In genomic region chr2:126890136-126890961, GRCh38 we compare ENCODE assay signal across 25 cellular contexts. TPM values are rescaled to one million over a fixed set of nuclear protein-coding genes. Genes with fewer than 3 reads are reported as not detected.
DNase-seq lines count a peak whose midpoint lies in the region; TF ChIP-seq lines count a peak whose summit lies in the region.
"Had no signal": no experiment of that assay in that cellular context is flagged by ENCODE, and none has a peak within 500 bp of the region (broad histone marks: within the 10 kb centered on the region; RNA-seq: fewer than 3 reads in every experiment).

No MANE protein-coding gene starts in this region.

- TF ChIP-seq CTCF in coronary artery (IDR thresholded peaks at IDR 0.05) (no peak), PC-9 (conservative IDR thresholded peaks at IDR 0.05) (no peak)

- POLR2A ChIA-PET in PC-9 (lab: Charles Lee; ENCODE audit: unreplicated experiment), result no interaction called here

- H3K9me2 ChIP-seq in PC-9 (ENCODE audit: insufficient read depth), result no peaks in the 10 kb centered on the region

- intact Hi-C loops in PC-9 (cut with micrococcal nuclease; ENCODE audit: unreplicated experiment), result no loop called here

- no peaks in the 10 kb centered on the region for H3F3A ChIP-seq in PC-9 (ENCODE audit: insufficient read depth, low read depth)

- DNase-seq in DMS 273 (lab: John Stamatoyannopoulos, UW; ENCODE audit: unreplicated experiment) (peak; percentile 50), DMS 273 treated with DMSO at 0.1 percent for 48 hours (lab: John Stamatoyannopoulos, UW) (no peak), coronary artery (ENCODE audit: low spot score) (peak; percentile 40), mesenteric fat pad (ENCODE audit: low spot score) (peak; percentile 47), NCI-H2029 treated with DMSO at 0.1 percent for 48 hours (lab: John Stamatoyannopoulos, UW) (no peak), PC-9 (no peak)
- peak; percentile 6 for DNase-seq in stimulated activated CD8-positive, alpha-beta memory T cell treated with anti-CD3 and anti-CD28 coated beads, Interleukin-4, amount 100 ng/mL, for 48 hours
- no peak for DNase-seq in NK-92 treated with Interleukin-12 subunit alpha and Interleukin-12 subunit beta, amount 100 ng/mL, for 24 hours (lab: John Stamatoyannopoulos, UW)
- DNase-seq: ACHN; CD4-positive, alpha-beta T cell; COR-L47; GM23248; KG1; NCI-H1092; NCI-H1436; NCI-H187 treated with DMSO at 0.1 percent for 48 hours; NCI-H2227 treated with DMSO at 0.1 percent for 48 hours; NCI-H510A treated with DMSO at 0.1 percent for 48 hours; NCI-H774; SJCRH30 had no signal

- no peak overlapping the region for H3K4me3 ChIP-seq in coronary artery
- H3K4me3 ChIP-seq in PC-9, result no peak overlapping the region
- H3K4me3 ChIP-seq: BLaER1, GM23248, SJCRH30 had no signal

- H3K9me3 ChIP-seq in PC-9 (ENCODE audit: insufficient read depth, low read depth), result no peaks in the 10 kb centered on the region
- H3K9me3 ChIP-seq: BLaER1, SJCRH30 had no signal

- no peak overlapping the region for H3K27ac ChIP-seq in coronary artery
- no peak overlapping the region for H3K27ac ChIP-seq in PC-9
- H3K27ac ChIP-seq: 22Rv1, BLaER1, GM23248, HL-60, SJCRH30 had no signal

- H2AFZ ChIP-seq in PC-9, result no peak overlapping the region
- H2AFZ ChIP-seq: GM23248 had no signal

- H4K20me1 ChIP-seq in PC-9 (ENCODE audit: insufficient read depth), result no peaks in the 10 kb centered on the region
- H4K20me1 ChIP-seq: BLaER1 had no signal

- no peaks in the 10 kb centered on the region for H3K79me2 ChIP-seq in PC-9 (ENCODE audit: low read depth)

- no peak overlapping the region for H3K4me2 ChIP-seq in PC-9
- H3K4me2 ChIP-seq: BLaER1 had no signal

- H3K4me1 ChIP-seq in PC-9 (replicated peaks; ENCODE audit: insufficient read depth), result no peaks in the 10 kb centered on the region
- H3K4me1 ChIP-seq: SJCRH30 had no signal

- BruUV-seq in PC-9 (replicated peaks; lab: Mats Ljungman, UMichigan), result no TSS peak

- no peaks in the 10 kb centered on the region for H3K36me3 ChIP-seq in PC-9 (ENCODE audit: low read depth)
- H3K36me3 ChIP-seq: BLaER1, SJCRH30 had no signal

- CTCF ChIA-PET in PC-9 (lab: Charles Lee), result no interaction called here

- H3K27me3 ChIP-seq in PC-9 (ENCODE audit: insufficient read depth, low read depth), result peaks cover 100% of the 10 kb centered on the region
- H3K27me3 ChIP-seq: BLaER1, SJCRH30 had no signal

RNA-seq across cellular contexts. Expression of gene TEX51, which starts 8.3 kb away (rescaled TPM):
- total RNA-seq in mesenteric fat pad (not detected), PC-9 (2021) (not detected in 2 replicates)
- total RNA-seq: CD4-positive, alpha-beta T cell; G401; GM23248; HT-29; SJCRH30 had no signal

Comparison
In these comparisons a context has a peak if more than half of its experiments do, and no peak if none do; other contexts are left out.
1. DNase-seq: peak in DMS 273 (single experiment), coronary artery (single experiment), mesenteric fat pad (single experiment) and stimulated activated CD8-positive, alpha-beta memory T cell treated with anti-CD3 and anti-CD28 coated beads, Interleukin-4, amount 100 ng/mL, for 48 hours (single experiment); none in DMS 273 treated with DMSO at 0.1 percent for 48 hours (single experiment), NK-92 treated with Interleukin-12 subunit alpha and Interleukin-12 subunit beta, amount 100 ng/mL, for 24 hours (single experiment), NCI-H2029 treated with DMSO at 0.1 percent for 48 hours (single experiment) and PC-9 (0 of 2).